In the genomic region with DNA sequence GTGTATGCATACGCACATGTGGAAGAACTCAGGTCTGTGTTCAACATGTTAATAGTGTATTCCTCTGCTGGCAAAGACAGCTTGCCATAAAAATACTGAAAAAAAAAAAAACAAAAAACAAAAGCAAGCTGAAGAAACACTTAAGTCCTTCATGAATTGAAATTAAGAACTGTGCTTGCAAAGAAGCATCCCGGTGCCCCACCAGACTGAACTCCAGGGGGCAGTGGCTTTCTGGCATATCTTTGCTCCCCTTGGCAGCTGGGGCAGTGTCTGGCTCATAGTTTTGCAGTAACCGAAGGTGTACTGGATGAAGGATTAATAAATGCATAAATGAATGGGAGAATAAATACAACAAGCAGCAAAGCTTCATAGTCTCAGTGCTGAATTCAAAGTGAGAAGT, we compare ENCODE assay signal across 8 cellular contexts.
A peak's percentile ranks its signal among the peaks of the same experiment; 100 is the strongest.
DNase-seq lines count a peak whose midpoint lies in the region; ATAC-seq and TF ChIP-seq lines count a peak whose summit lies in the region.

No MANE protein-coding gene starts in this region.

- no peak overlapping the region for H3K27ac Mint-ChIP-seq in glutamatergic neuron (ENCODE audit: unreplicated experiment)

- no peak overlapping the region for H3K4me3 Mint-ChIP-seq in glutamatergic neuron (ENCODE audit: unreplicated experiment)

- peak; percentile 7 for DNase-seq in stimulated activated CD4-positive, alpha-beta T cell treated with anti-CD3 and anti-CD28 coated beads, Interleukin-15, amount 100 ng/mL, for 24 hours
- DNase-seq in stimulated activated CD4-positive, alpha-beta T cell treated with anti-CD3 and anti-CD28 coated beads, Interleukin-4, amount 100 ng/mL, for 4 hours: no peak
- DNase-seq in SW480 (ENCODE audit: low spot score) (peak; percentile 34), glutamatergic neuron (peak; percentile 34), T-helper 9 cell (no peak)

- peaks cover 2% of the 10 kb centered on the region for H3K9me3 Mint-ChIP-seq in glutamatergic neuron (ENCODE audit: unreplicated experiment)

- H3K36me3 ChIP-seq in skeletal muscle tissue (ENCODE audit: control insufficient read depth in 3 of 3, insufficient read depth in 3 of 3, low read length in 3 of 3): no peaks in the 10 kb centered on the region

- H3K27ac ChIP-seq in skeletal muscle tissue (ENCODE audit: low read depth, low read length): peak overlapping the region; percentile 13

- ATAC-seq in esophagus mucosa: no peak
- no peak for ATAC-seq in GM21529 (IDR thresholded peaks at IDR 0.05; ENCODE audit: unreplicated experiment)

- no peaks in the 10 kb centered on the region for H3K9me3 ChIP-seq in skeletal muscle tissue (ENCODE audit: control insufficient read depth in 3 of 3, low read length in 3 of 3)

- H3K27me3 ChIP-seq in skeletal muscle tissue (ENCODE audit: control insufficient read depth in 3 of 3, insufficient read depth in 3 of 3, low read length in 3 of 3): no peaks in the 10 kb centered on the region

- H3K36me3 Mint-ChIP-seq in glutamatergic neuron (ENCODE audit: unreplicated experiment): no peaks in the 10 kb centered on the region

- no peak overlapping the region for H3K9ac ChIP-seq in skeletal muscle tissue (ENCODE audit: low read depth in 1 of 3, low read length in 3 of 3)

- peaks cover 8% of the 10 kb centered on the region for H3K4me1 Mint-ChIP-seq in glutamatergic neuron (ENCODE audit: low read depth, unreplicated experiment)

- H3K4me1 ChIP-seq in skeletal muscle tissue (ENCODE audit: control insufficient read depth in 3 of 3, insufficient read depth in 3 of 3, low read length in 3 of 3): peaks cover 0 to 18% (median 8%) of the 10 kb centered on the region in 3 donors

- H3K4me3 ChIP-seq in skeletal muscle tissue (ENCODE audit: low read length in 3 of 3): peak overlapping the region in 1 of 3 donors; percentile 38

- TF ChIP-seq CTCF in glutamatergic neuron (IDR thresholded peaks at IDR 0.05; ENCODE audit: partially characterized antibody, unreplicated experiment): no peak

- H3K27me3 Mint-ChIP-seq in glutamatergic neuron (ENCODE audit: unreplicated experiment): no peaks in the 10 kb centered on the region

Comparison
In these comparisons a context has a peak if more than half of its experiments do, and no peak if none do; other contexts are left out.
1. DNase-seq: peak in stimulated activated CD4-positive, alpha-beta T cell treated with anti-CD3 and anti-CD28 coated beads, Interleukin-15, amount 100 ng/mL, for 24 hours (single experiment), SW480 (single experiment) and glutamatergic neuron (single experiment); none in stimulated activated CD4-positive, alpha-beta T cell treated with anti-CD3 and anti-CD28 coated beads, Interleukin-4, amount 100 ng/mL, for 4 hours (0 of 2) and T-helper 9 cell (single experiment).